23 cellular contexts compared by ENCODE assay signal in the genomic region with DNA sequence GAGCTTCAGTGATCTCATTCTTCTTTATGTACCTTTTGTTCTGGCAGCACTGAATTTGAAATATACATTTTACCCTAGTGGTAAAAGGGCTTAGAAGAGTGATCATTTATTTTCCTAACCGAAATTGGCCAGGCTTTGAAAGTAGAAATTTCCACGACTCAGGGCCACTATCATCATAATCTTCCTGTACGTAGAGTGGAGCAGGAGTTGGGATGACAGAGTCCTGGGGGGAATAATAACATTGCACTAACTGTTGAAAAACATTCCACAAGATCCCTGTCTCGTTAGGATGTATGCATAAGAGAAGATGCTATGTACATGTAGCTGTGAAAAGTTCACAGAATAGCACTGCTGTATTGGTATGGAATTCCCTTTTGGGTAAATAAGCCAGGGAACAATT. TPM values are rescaled to one million over a fixed set of nuclear protein-coding genes. Genes with fewer than 3 reads are reported as not detected.
DNase-seq lines count a peak whose midpoint lies in the region; ATAC-seq and TF ChIP-seq lines count a peak whose summit lies in the region.
"Had no signal": no experiment of that assay in that cellular context is flagged by ENCODE, and none has a peak within 500 bp of the region (broad histone marks: within the 10 kb centered on the region; RNA-seq: fewer than 3 reads in every experiment).

No MANE protein-coding gene starts in this region.

- H3K9me2 ChIP-seq in OCI-LY7 (ENCODE audit: insufficient read depth, low read length): no peaks in the 10 kb centered on the region

- no peak overlapping the region for H3K4me2 ChIP-seq in OCI-LY7 (ENCODE audit: low read length)

- 70 to 85% (median 76%) methylated on average over 4 of the region's 4 CpGs for WGBS in heart left ventricle, 4 donors

- H3K4me1 ChIP-seq in OCI-LY7 (ENCODE audit: insufficient read depth, low read length, poor library complexity, severe bottlenecking) (peaks cover 36% of the 10 kb centered on the region), heart left ventricle (peaks cover 0 to 18% (median 0%) of the 10 kb centered on the region in 12 donors)
- H3K4me1 ChIP-seq: prostate gland, SJSA1 had no signal

- H3K27me3 ChIP-seq in heart left ventricle: no peaks in the 10 kb centered on the region
- H3K27me3 ChIP-seq: SJSA1 had no signal

- H3K27ac ChIP-seq in OCI-LY7 (ENCODE audit: low read depth, low read length, poor library complexity, severe bottlenecking) (no peak overlapping the region), heart left ventricle (no peak overlapping the region)
- H3K27ac ChIP-seq: prostate gland, SJSA1 had no signal

- peaks cover 31% of the 10 kb centered on the region for H3K36me3 Mint-ChIP-seq in activated CD4-positive, alpha-beta T cell treated with anti-CD3 and anti-CD28 coated beads for 36 hours (ENCODE audit: low read depth)
- H3K36me3 Mint-ChIP-seq in activated CD4-positive, alpha-beta T cell treated with anti-CD3 and anti-CD28 coated beads, Interleukin-2, amount 10 ng/mL, durations not matched to agents 7 days and 5 days (ENCODE audit: low read depth): peaks cover 30% of the 10 kb centered on the region
- H3K36me3 Mint-ChIP-seq in T-helper 17 cell (ENCODE audit: low read depth) (no peaks in the 10 kb centered on the region), chondrocyte (ENCODE audit: low read depth) (peaks cover 4% of the 10 kb centered on the region)
- H3K36me3 Mint-ChIP-seq in stimulated activated effector memory CD8-positive, alpha-beta T cell treated with anti-CD3 and anti-CD28 coated beads, Interleukin-12 subunit alpha, Interleukin-12 subunit beta, amount 100 ng/mL, for 72 hours: peaks cover 100% of the 10 kb centered on the region

- no TSS peak for BruUV-seq in OCI-LY7 (replicated peaks; lab: Mats Ljungman, UMichigan)

- TF ChIP-seq POLR2A in heart left ventricle (IDR thresholded peaks at IDR 0.05): no peak

- H3K4me1 Mint-ChIP-seq in activated CD4-positive, alpha-beta T cell treated with anti-CD3 and anti-CD28 coated beads for 36 hours: peaks cover 69% of the 10 kb centered on the region
- peaks cover 61% of the 10 kb centered on the region for H3K4me1 Mint-ChIP-seq in activated CD4-positive, alpha-beta T cell treated with anti-CD3 and anti-CD28 coated beads, Interleukin-2, amount 10 ng/mL, durations not matched to agents 7 days and 5 days
- H3K4me1 Mint-ChIP-seq in T-helper 17 cell (peaks cover 36% of the 10 kb centered on the region), chondrocyte (ENCODE audit: low read depth) (peaks cover 33% of the 10 kb centered on the region)
- peaks cover 75% of the 10 kb centered on the region for H3K4me1 Mint-ChIP-seq in stimulated activated effector memory CD8-positive, alpha-beta T cell treated with anti-CD3 and anti-CD28 coated beads, Interleukin-12 subunit alpha, Interleukin-12 subunit beta, amount 100 ng/mL, for 72 hours

- no peak for ATAC-seq in activated CD4-positive, alpha-beta T cell treated with anti-CD3 and anti-CD28 coated beads for 36 hours
- ATAC-seq in T-helper 17 cell (no peak), heart left ventricle (no peak), HG03196 (IDR thresholded peaks at IDR 0.05; ENCODE audit: unreplicated experiment) (no peak)
- peak; percentile 24 for ATAC-seq in stimulated activated effector memory CD8-positive, alpha-beta T cell treated with anti-CD3 and anti-CD28 coated beads, Interleukin-12 subunit alpha, Interleukin-12 subunit beta, amount 100 ng/mL, for 72 hours
- ATAC-seq: HCT116, left lobe of liver had no signal

- peak overlapping the region; percentile 62 for H3K27ac Mint-ChIP-seq in activated CD4-positive, alpha-beta T cell treated with anti-CD3 and anti-CD28 coated beads for 36 hours
- no peak overlapping the region for H3K27ac Mint-ChIP-seq in activated CD4-positive, alpha-beta T cell treated with anti-CD3 and anti-CD28 coated beads, Interleukin-2, amount 10 ng/mL, durations not matched to agents 7 days and 5 days
- H3K27ac Mint-ChIP-seq in T-helper 17 cell (peak overlapping the region; percentile 86), chondrocyte (ENCODE audit: unreplicated experiment) (peak overlapping the region; percentile 43)
- H3K27ac Mint-ChIP-seq in stimulated activated effector memory CD8-positive, alpha-beta T cell treated with anti-CD3 and anti-CD28 coated beads, Interleukin-12 subunit alpha, Interleukin-12 subunit beta, amount 100 ng/mL, for 72 hours: peak overlapping the region; percentile 86
- H3K27ac Mint-ChIP-seq: B cell, type B pancreatic cell had no signal

- peaks cover 98% of the 10 kb centered on the region for H3K79me2 ChIP-seq in OCI-LY7 (ENCODE audit: insufficient read depth, low read depth, low read length)

- POLR2A ChIA-PET in activated CD4-positive, alpha-beta T cell treated with anti-CD3 and anti-CD28 coated beads for 36 hours (lab: Charles Lee): no interaction called here
- POLR2A ChIA-PET in activated CD4-positive, alpha-beta T cell treated with anti-CD3 and anti-CD28 coated beads, Interleukin-2, amount 10 ng/mL, durations not matched to agents 7 days and 5 days (lab: Charles Lee): no interaction called here
- POLR2A ChIA-PET in OCI-LY7 (lab: Charles Lee): no interaction called here

- H3K4me3 Mint-ChIP-seq in activated CD4-positive, alpha-beta T cell treated with anti-CD3 and anti-CD28 coated beads for 36 hours: no peak overlapping the region
- H3K4me3 Mint-ChIP-seq in activated CD4-positive, alpha-beta T cell treated with anti-CD3 and anti-CD28 coated beads, Interleukin-2, amount 10 ng/mL, durations not matched to agents 7 days and 5 days: no peak overlapping the region
- H3K4me3 Mint-ChIP-seq in T-helper 17 cell (no peak overlapping the region), chondrocyte (ENCODE audit: unreplicated experiment) (no peak overlapping the region)
- H3K4me3 Mint-ChIP-seq in stimulated activated effector memory CD8-positive, alpha-beta T cell treated with anti-CD3 and anti-CD28 coated beads, Interleukin-12 subunit alpha, Interleukin-12 subunit beta, amount 100 ng/mL, for 72 hours: peak overlapping the region; percentile 13
- H3K4me3 Mint-ChIP-seq: B cell, neural crest cell, type B pancreatic cell had no signal

- H3K36me3 ChIP-seq in OCI-LY7 (ENCODE audit: insufficient read depth, low read length) (peaks cover 28% of the 10 kb centered on the region), heart left ventricle (peaks cover 0 to under 1% (median 0%) of the 10 kb centered on the region in 9 donors)
- H3K36me3 ChIP-seq: prostate gland had no signal

- no peak for DNase-seq in activated CD4-positive, alpha-beta T cell treated with anti-CD3 and anti-CD28 coated beads for 36 hours
- no peak for DNase-seq in activated CD4-positive, alpha-beta T cell treated with anti-CD3 and anti-CD28 coated beads, Interleukin-2, amount 10 ng/mL, durations not matched to agents 7 days and 5 days
- DNase-seq in T-helper 17 cell (no peak), chondrocyte (ENCODE audit: low spot score) (no peak), OCI-LY7 (ENCODE audit: low spot score) (no peak), heart left ventricle (no peak)
- DNase-seq in stimulated activated effector memory CD8-positive, alpha-beta T cell treated with anti-CD3 and anti-CD28 coated beads, Interleukin-12 subunit alpha, Interleukin-12 subunit beta, amount 100 ng/mL, for 72 hours (ENCODE audit: low spot score in 2 of 2): no peak
- DNase-seq: 8988T; activated effector memory CD4-positive, alpha-beta T cell treated with Interleukin-2 at 50 U/mL for 16 hours; amniotic stem cell; cerebellar nuclear complex; NCI-H1092 treated with DMSO at 0.1 percent for 48 hours; NCI-H2081; NCI-H510A; stimulated activated naive CD4-positive, alpha-beta T cell had no signal

- CTCF ChIA-PET in activated CD4-positive, alpha-beta T cell treated with anti-CD3 and anti-CD28 coated beads for 36 hours (lab: Charles Lee): interaction anchor here (0.6 to 2.2 kb wide), 6 partner anchors 9 to 116 kb away, joined by 3 to 15 read pairs (median 3); no protein-coding TSS in a partner anchor
- CTCF ChIA-PET in activated CD4-positive, alpha-beta T cell treated with anti-CD3 and anti-CD28 coated beads, Interleukin-2, amount 10 ng/mL, durations not matched to agents 7 days and 5 days (lab: Charles Lee): interaction anchor here (1.0 to 1.5 kb wide), 5 partner anchors 8 to 41 kb away, joined by 3 to 4 read pairs (median 3); no protein-coding TSS in a partner anchor
- CTCF ChIA-PET in OCI-LY7 (lab: Charles Lee; ENCODE audit: unreplicated experiment): no interaction called here

- TF ChIP-seq CTCF in chondrocyte (IDR thresholded peaks at IDR 0.05) (peak; percentile 13), OCI-LY7 (conservative IDR thresholded peaks at IDR 0.05; ENCODE audit: low read length) (no peak), heart left ventricle (IDR thresholded peaks at IDR 0.05) (no peak)

- H3K9me3 Mint-ChIP-seq in activated CD4-positive, alpha-beta T cell treated with anti-CD3 and anti-CD28 coated beads for 36 hours (ENCODE audit: low read depth): no peaks in the 10 kb centered on the region
- H3K9me3 Mint-ChIP-seq in activated CD4-positive, alpha-beta T cell treated with anti-CD3 and anti-CD28 coated beads, Interleukin-2, amount 10 ng/mL, durations not matched to agents 7 days and 5 days: no peaks in the 10 kb centered on the region
- no peaks in the 10 kb centered on the region for H3K9me3 Mint-ChIP-seq in chondrocyte (ENCODE audit: low read depth)
- no peaks in the 10 kb centered on the region for H3K9me3 Mint-ChIP-seq in stimulated activated effector memory CD8-positive, alpha-beta T cell treated with anti-CD3 and anti-CD28 coated beads, Interleukin-12 subunit alpha, Interleukin-12 subunit beta, amount 100 ng/mL, for 72 hours
- H3K9me3 Mint-ChIP-seq: neural crest cell, type B pancreatic cell had no signal

- H3K27me3 Mint-ChIP-seq in activated CD4-positive, alpha-beta T cell treated with anti-CD3 and anti-CD28 coated beads for 36 hours: no peaks in the 10 kb centered on the region
- H3K27me3 Mint-ChIP-seq in activated CD4-positive, alpha-beta T cell treated with anti-CD3 and anti-CD28 coated beads, Interleukin-2, amount 10 ng/mL, durations not matched to agents 7 days and 5 days: no peaks in the 10 kb centered on the region
- H3K27me3 Mint-ChIP-seq in T-helper 17 cell: no peaks in the 10 kb centered on the region
- no peaks in the 10 kb centered on the region for H3K27me3 Mint-ChIP-seq in chondrocyte (ENCODE audit: low read depth)
- H3K27me3 Mint-ChIP-seq: B cell, type B pancreatic cell had no signal

- H2AFZ ChIP-seq in OCI-LY7 (ENCODE audit: low read length): no peak overlapping the region

- intact Hi-C loops in activated CD4-positive, alpha-beta T cell treated with anti-CD3 and anti-CD28 coated beads for 36 hours (cut with DNase I, micrococcal nuclease): loop anchor here in 1 of 2 experiments (2.0 kb wide), 1 partner anchor 15 kb away; no protein-coding TSS in a partner anchor
- intact Hi-C loops in OCI-LY7 (cut with micrococcal nuclease; ENCODE audit: unreplicated experiment): no loop called here
- intact Hi-C loops in heart left ventricle (cut with DNase I): no loop called here

- no peak overlapping the region for H3K4me3 ChIP-seq in OCI-LY7 (ENCODE audit: low read depth, low read length, poor library complexity, severe bottlenecking)
- no peak overlapping the region for H3K4me3 ChIP-seq in heart left ventricle
- H3K4me3 ChIP-seq: prostate gland, SJSA1 had no signal

- peaks cover 50% of the 10 kb centered on the region for H4K20me1 ChIP-seq in OCI-LY7 (ENCODE audit: insufficient read depth, low read length)

- H3K9me3 ChIP-seq in T-helper 17 cell (ENCODE audit: control insufficient read depth, low read length, poor library complexity, severe bottlenecking): no peaks in the 10 kb centered on the region
- no peaks in the 10 kb centered on the region for H3K9me3 ChIP-seq in OCI-LY7 (ENCODE audit: low read length)
- no peaks in the 10 kb centered on the region for H3K9me3 ChIP-seq in heart left ventricle
- H3K9me3 ChIP-seq: prostate gland, SJSA1 had no signal

RNA-seq across cellular contexts. Expression of a gene that starts 21.6 kb away (rescaled TPM):
- 100 to 1,000 TPM; 224 to 306 TPM for total RNA-seq in activated CD4-positive, alpha-beta T cell treated with anti-CD3 and anti-CD28 coated beads for 36 hours
- total RNA-seq in activated CD4-positive, alpha-beta T cell treated with anti-CD3 and anti-CD28 coated beads, Interleukin-2, amount 10 ng/mL, durations not matched to agents 7 days and 5 days: 100 to 1,000 TPM; 151 to 204 TPM
- total RNA-seq in T-helper 17 cell (100 to 1,000 TPM in 1 of 2 donors, 10 to 100 TPM in 1; 93.5 to 158 TPM), chondrocyte (34.5 to 37.7 TPM (median 37.3 TPM) in 3 replicates), OCI-LY7 (2022) (90.7 and 112 TPM in 2 replicates), heart left ventricle (10 to 100 TPM in 5 of 9 donors, 1 to 10 TPM in 4; 7.7 to 18.8 (median 14.3) TPM)
- total RNA-seq in OCI-LY7 (2014; rRNA removed; shearing (Covaris generic)): 50.3 and 56.9 TPM in 2 replicates
- 10 to 100 TPM in 1 of 2 donors, 1 to 10 TPM in 1; 1.5 to 10.7 TPM for polyA plus RNA-seq in heart left ventricle
